In the genomic region with DNA sequence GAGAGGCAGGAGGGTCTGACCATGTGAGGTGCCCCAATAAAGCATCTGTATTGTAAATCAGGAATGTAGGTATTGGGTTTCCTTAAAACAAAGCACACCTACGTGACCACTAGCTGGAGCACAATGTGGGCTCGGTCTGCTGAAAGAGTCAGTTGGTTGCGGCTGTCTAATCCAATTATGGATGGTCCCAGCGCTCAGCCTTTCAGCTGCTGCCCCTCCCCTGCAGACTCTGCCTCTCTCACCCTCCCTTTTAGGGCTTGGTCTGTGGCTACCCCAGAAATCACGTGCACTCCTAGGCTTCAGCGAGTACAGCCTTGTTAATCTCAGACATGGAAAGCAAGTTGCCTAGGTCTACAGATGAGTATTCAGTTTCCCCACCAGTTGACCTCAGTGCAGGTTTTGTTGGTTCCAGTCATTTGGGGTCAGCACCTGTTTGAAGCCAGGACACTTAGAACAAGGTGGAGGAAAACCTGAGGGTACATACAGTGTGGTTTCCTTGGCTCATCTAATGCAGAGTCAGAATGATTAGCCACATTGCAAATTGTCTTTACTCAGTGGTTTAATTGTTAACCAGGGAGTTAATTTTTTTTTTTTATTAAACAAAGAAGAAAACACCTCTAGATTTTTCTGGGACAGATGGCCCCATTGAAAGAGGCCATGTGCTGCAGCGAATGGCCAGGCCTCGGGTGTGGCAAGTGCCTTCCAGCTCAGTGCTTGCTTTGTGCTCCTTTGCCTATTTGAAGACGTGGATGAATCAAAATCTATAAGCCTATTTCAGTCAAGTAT, we compare ENCODE assay signal across 8 cellular contexts.
DNase-seq lines count a peak whose midpoint lies in the region; ATAC-seq, FAIRE-seq and TF ChIP-seq lines count a peak whose summit lies in the region.

No MANE protein-coding gene starts in this region.

- H3K79me2 ChIP-seq in neural progenitor cell (ENCODE audit: low read depth): peaks cover 96% of the 10 kb centered on the region

- no peak for DNase-seq in RCC 7860 (ENCODE audit: low spot score)
- peak; percentile 96 for DNase-seq in neural progenitor cell (ENCODE audit: low spot score)
- no peak for DNase-seq in H54 (ENCODE audit: insufficient read length, low spot score)
- no peak for DNase-seq in central memory CD4-positive, alpha-beta T cell
- no peak for DNase-seq in T-helper 1 cell

- no peak for TF ChIP-seq POLR2A in H54 (IDR thresholded peaks at IDR 0.05; ENCODE audit: low read depth, low read length)

- peaks cover 2% of the 10 kb centered on the region for H3K36me3 Mint-ChIP-seq in neural progenitor cell

- peaks cover 30% of the 10 kb centered on the region for H3F3A ChIP-seq in neural progenitor cell (ENCODE audit: low read depth)

- H3K4me1 Mint-ChIP-seq in neural progenitor cell: peaks cover 76% of the 10 kb centered on the region

- H3K9me3 ChIP-seq in neural progenitor cell (ENCODE audit: low read depth): no peaks in the 10 kb centered on the region

- H3K4me3 ChIP-seq in neural progenitor cell: peak overlapping the region; percentile 35

- peak overlapping the region; percentile 68 for H3K4me3 Mint-ChIP-seq in neural progenitor cell

- H3K27me3 Mint-ChIP-seq in neural progenitor cell (ENCODE audit: insufficient read depth, low read depth): no peaks in the 10 kb centered on the region

- H3K4me2 ChIP-seq in neural progenitor cell: peak overlapping the region; percentile 75

- H3K4me1 ChIP-seq in neural progenitor cell: peaks cover 70% of the 10 kb centered on the region

- no peaks in the 10 kb centered on the region for H3K27me3 ChIP-seq in neural progenitor cell

- ATAC-seq in GM19324 (IDR thresholded peaks at IDR 0.05; ENCODE audit: low FRiP score, unreplicated experiment) (peak; percentile 60), HG02981 (IDR thresholded peaks at IDR 0.05; ENCODE audit: unreplicated experiment) (peak; percentile 87), GM18519 (IDR thresholded peaks at IDR 0.05; ENCODE audit: low FRiP score, unreplicated experiment) (no peak)

- peaks cover 95% of the 10 kb centered on the region for H4K20me1 ChIP-seq in neural progenitor cell (ENCODE audit: low read depth)

- no peak overlapping the region for H2AFZ ChIP-seq in neural progenitor cell (replicated peaks)

- TF ChIP-seq CTCF in neural progenitor cell (IDR thresholded peaks at IDR 0.05): no peak

- no peaks in the 10 kb centered on the region for H3K36me3 ChIP-seq in neural progenitor cell

- FAIRE-seq in RCC 7860 (lab: Jason Lieb, UNC) (peak; percentile 29), H54 (lab: Jason Lieb, UNC) (no peak)

- H3K27ac Mint-ChIP-seq in neural progenitor cell: peak overlapping the region; percentile 95

- peak overlapping the region; percentile 47 for H3K27ac ChIP-seq in neural progenitor cell

- no peaks in the 10 kb centered on the region for H3K9me3 Mint-ChIP-seq in neural progenitor cell

- H3K9ac ChIP-seq in neural progenitor cell: no peak overlapping the region
